33 cellular contexts compared by ENCODE assay signal in the genomic region with DNA sequence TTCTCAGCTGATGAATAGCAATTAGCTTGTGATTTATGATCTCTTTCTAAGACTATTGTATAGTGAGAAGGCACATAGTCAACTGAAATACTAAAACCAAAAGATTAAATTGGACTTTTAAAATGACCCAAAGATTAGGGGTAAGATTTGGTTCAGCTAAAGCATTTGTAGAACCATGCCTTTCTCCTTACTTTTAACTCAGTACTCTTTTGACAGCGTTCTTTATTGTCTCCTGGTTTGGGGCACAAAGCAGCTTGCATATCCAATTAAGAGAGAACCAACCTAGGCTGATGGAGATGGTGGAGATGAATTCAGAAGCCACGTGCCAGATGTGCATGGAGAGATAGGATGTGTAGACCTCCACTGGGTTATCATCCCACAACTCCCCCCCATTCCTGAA.
"Had no signal": no experiment of that assay in that cellular context is flagged by ENCODE, and none has a peak within 500 bp of the region (broad histone marks: within the 10 kb centered on the region; RNA-seq: fewer than 3 reads in every experiment).

No MANE protein-coding gene starts in this region.

- H3K4me1 ChIP-seq: body of pancreas, breast epithelium had no signal

- H3K4me3 Mint-ChIP-seq: activated CD4-positive, alpha-beta memory T cell treated with anti-CD3 and anti-CD28 coated beads, Interleukin-2, amount 10 ng/mL, durations not matched to agents 7 days and 5 days; activated CD8-positive, alpha-beta memory T cell treated with anti-CD3 and anti-CD28 coated beads, Interleukin-2, amount 10 ng/mL, durations not matched to agents 7 days and 5 days; activated naive CD4-positive, alpha-beta T cell treated with anti-CD3 and anti-CD28 coated beads, Interleukin-2, amount 50 U/mL, for 24 hours; activated naive CD8-positive, alpha-beta T cell treated with anti-CD3 and anti-CD28 coated beads, Interleukin-2, amount 10 ng/mL, durations not matched to agents 7 days and 5 days had no signal

- H3K27ac ChIP-seq: body of pancreas, breast epithelium, PC-9, WERI-Rb-1 had no signal

- H3K4me1 Mint-ChIP-seq: activated CD4-positive, alpha-beta memory T cell treated with anti-CD3 and anti-CD28 coated beads, Interleukin-2, amount 10 ng/mL, durations not matched to agents 7 days and 5 days; activated CD8-positive, alpha-beta memory T cell treated with anti-CD3 and anti-CD28 coated beads, Interleukin-2, amount 10 ng/mL, durations not matched to agents 7 days and 5 days; activated naive CD4-positive, alpha-beta T cell treated with anti-CD3 and anti-CD28 coated beads, Interleukin-2, amount 50 U/mL, for 24 hours; activated naive CD8-positive, alpha-beta T cell treated with anti-CD3 and anti-CD28 coated beads, Interleukin-2, amount 10 ng/mL, durations not matched to agents 7 days and 5 days had no signal

- H3K27me3 ChIP-seq: body of pancreas, breast epithelium, MG63 had no signal

- DNase-seq: activated CD4-positive, alpha-beta memory T cell treated with anti-CD3 and anti-CD28 coated beads, Interleukin-2, amount 10 ng/mL, durations not matched to agents 7 days and 5 days; activated CD4-positive, alpha-beta T cell treated with anti-CD3 and anti-CD28 coated beads for 1 hour; activated CD4-positive, alpha-beta T cell treated with anti-CD3 and anti-CD28 coated beads for 48 hours; activated CD4-positive, CD25-positive, alpha-beta regulatory T cell; activated CD8-positive, alpha-beta memory T cell treated with anti-CD3 and anti-CD28 coated beads for 24 hours; activated CD8-positive, alpha-beta memory T cell treated with anti-CD3 and anti-CD28 coated beads, Interleukin-2, amount 10 ng/mL, durations not matched to agents 7 days and 5 days; activated gamma-delta T cell; activated naive CD4-positive, alpha-beta T cell treated with Interleukin-2 at 50 U/mL for 16 hours; activated naive CD8-positive, alpha-beta T cell treated with anti-CD3 and anti-CD28 coated beads, Interleukin-2, amount 10 ng/mL, durations not matched to agents 7 days and 5 days; activated T-cell treated with anti-CD3 and anti-CD28 coated beads, Interleukin-2, amount 50 U/mL, for 1 hour; amygdala; body of pancreas; Karpas-422; MG63; NCI-H1048; NCI-H1105 treated with DMSO at 0.1 percent for 48 hours; NCI-H1436; NCI-H1694; NCI-H1930; NCI-H2081 treated with DMSO at 0.1 percent for 48 hours; NCI-H226; NCI-H446 treated with DMSO at 0.1 percent for 48 hours; NCI-H524; NCI-H69; NK-92 treated with Interleukin-12 subunit alpha and Interleukin-12 subunit beta, amount 100 ng/mL, for 24 hours; PC-9; Right ventricle myocardium superior; SW 1271; T1000; WERI-Rb-1 had no signal

- H3K9me3 Mint-ChIP-seq: activated CD4-positive, alpha-beta memory T cell treated with anti-CD3 and anti-CD28 coated beads, Interleukin-2, amount 10 ng/mL, durations not matched to agents 7 days and 5 days; activated naive CD4-positive, alpha-beta T cell treated with anti-CD3 and anti-CD28 coated beads, Interleukin-2, amount 50 U/mL, for 24 hours; activated naive CD8-positive, alpha-beta T cell treated with anti-CD3 and anti-CD28 coated beads, Interleukin-2, amount 10 ng/mL, durations not matched to agents 7 days and 5 days; activated T-helper 2 cell treated with anti-CD3 and anti-CD28 coated beads, Interferon-gamma antibody, Interleukin-2, Interleukin-4, amounts not matched to agents 10 μg/mL and 5 μg/mL and 100 μg/mL, durations not matched to agents 14 hours and 24 hours and 36 hours had no signal

- H3K9me3 ChIP-seq: body of pancreas, breast epithelium, MG63 had no signal

- ATAC-seq: activated CD8-positive, alpha-beta memory T cell treated with anti-CD3 and anti-CD28 coated beads, Interleukin-2, amount 10 ng/mL, durations not matched to agents 7 days and 5 days; body of pancreas had no signal

- H3K27me3 Mint-ChIP-seq: activated CD4-positive, alpha-beta memory T cell treated with anti-CD3 and anti-CD28 coated beads, Interleukin-2, amount 10 ng/mL, durations not matched to agents 7 days and 5 days; activated CD8-positive, alpha-beta memory T cell treated with anti-CD3 and anti-CD28 coated beads, Interleukin-2, amount 10 ng/mL, durations not matched to agents 7 days and 5 days had no signal

- H3K27ac Mint-ChIP-seq: activated CD4-positive, alpha-beta memory T cell treated with anti-CD3 and anti-CD28 coated beads, Interleukin-2, amount 10 ng/mL, durations not matched to agents 7 days and 5 days; activated CD8-positive, alpha-beta memory T cell treated with anti-CD3 and anti-CD28 coated beads, Interleukin-2, amount 10 ng/mL, durations not matched to agents 7 days and 5 days; activated naive CD4-positive, alpha-beta T cell treated with anti-CD3 and anti-CD28 coated beads, Interleukin-2, amount 50 U/mL, for 24 hours; activated naive CD8-positive, alpha-beta T cell treated with anti-CD3 and anti-CD28 coated beads, Interleukin-2, amount 10 ng/mL, durations not matched to agents 7 days and 5 days; activated T-helper 2 cell treated with anti-CD3 and anti-CD28 coated beads, Interferon-gamma antibody, Interleukin-2, Interleukin-4, amounts not matched to agents 10 μg/mL and 5 μg/mL and 100 μg/mL, durations not matched to agents 14 hours and 24 hours and 36 hours had no signal

- H3K36me3 ChIP-seq: breast epithelium had no signal

- H3K4me3 ChIP-seq: body of pancreas, breast epithelium, MG63, PC-9 had no signal

- H2AFZ ChIP-seq: PC-9 had no signal

- H3K4me2 ChIP-seq: PC-9 had no signal
